In genomic region chr1:6414881-6415280, GRCh38 we compare ENCODE assay signal across 11 cellular contexts. TPM values are rescaled to one million over a fixed set of nuclear protein-coding genes. Genes with fewer than 3 reads are reported as not detected.
DNase-seq lines count a peak whose midpoint lies in the region; ATAC-seq and TF ChIP-seq lines count a peak whose summit lies in the region.
"Had no signal": no experiment of that assay in that cellular context is flagged by ENCODE, and none has a peak within 500 bp of the region (broad histone marks: within the 10 kb centered on the region; RNA-seq: fewer than 3 reads in every experiment).

No MANE protein-coding gene starts in this region.

- H3K4me1 ChIP-seq in KMS-11 (ENCODE audit: low read depth, poor library complexity, severe bottlenecking) (peaks cover 11% of the 10 kb centered on the region), colonic mucosa (peaks cover 17% of the 10 kb centered on the region), trophoblast cell (ENCODE audit: control insufficient read depth in 1 of 2, insufficient read depth in 2 of 2, low read length in 2 of 2) (peaks cover 7 to 24% of the 10 kb centered on the region in 2 experiments)

- H3K9ac ChIP-seq in KMS-11 (no peak overlapping the region), colonic mucosa (ENCODE audit: low read depth in 2 of 2, low read length in 2 of 2) (peak overlapping the region in 1 of 2 donors; percentile 66), trophoblast cell (ENCODE audit: low read length) (no peak overlapping the region)

- WGBS in trophoblast cell (ENCODE audit: extremely low coverage, insufficient coverage, insufficient read length): no CpG with 5 or more reads among the region's 8 CpGs

- no peaks in the 10 kb centered on the region for H3K36me3 Mint-ChIP-seq in naive thymus-derived CD8-positive, alpha-beta T cell
- H3K36me3 Mint-ChIP-seq: CD8-positive, alpha-beta T cell had no signal

- H3K27ac ChIP-seq in KMS-11: no peak overlapping the region
- peak overlapping the region; percentile 6 for H3K27ac ChIP-seq in colonic mucosa
- peak overlapping the region; percentile 63 for H3K27ac ChIP-seq in trophoblast cell (ENCODE audit: low read depth, low read length)
- H3K27ac ChIP-seq: sigmoid colon had no signal

- no peak overlapping the region for H3K4ac ChIP-seq in trophoblast cell (ENCODE audit: low read depth, low read length)

- H4K91ac ChIP-seq in trophoblast cell (ENCODE audit: low read depth, low read length): peak overlapping the region; percentile 63

- intact Hi-C loops in colonic mucosa (cut with DNase I): no loop called here

- H3K27me3 ChIP-seq in KMS-11 (ENCODE audit: insufficient read depth, low read depth): peaks cover 48% of the 10 kb centered on the region
- peaks cover 13% of the 10 kb centered on the region for H3K27me3 ChIP-seq in colonic mucosa
- H3K27me3 ChIP-seq in trophoblast cell (ENCODE audit: insufficient read depth, low read length): peaks cover 22% of the 10 kb centered on the region

- H4K12ac ChIP-seq in trophoblast cell (ENCODE audit: low read depth, low read length): no peak overlapping the region

- ATAC-seq in naive thymus-derived CD8-positive, alpha-beta T cell: no peak

- peaks cover 6 to 9% (median 7%) of the 10 kb centered on the region in 4 donors for H3K4me1 Mint-ChIP-seq in naive thymus-derived CD8-positive, alpha-beta T cell

- no peaks in the 10 kb centered on the region for H3K36me3 ChIP-seq in KMS-11 (ENCODE audit: insufficient read depth)
- H3K36me3 ChIP-seq in colonic mucosa: no peaks in the 10 kb centered on the region
- H3K36me3 ChIP-seq in trophoblast cell (ENCODE audit: control insufficient read depth in 1 of 2, insufficient read depth in 2 of 2, low read length in 2 of 2): no peaks in the 10 kb centered on the region
- H3K36me3 ChIP-seq: sigmoid colon had no signal

- no peak overlapping the region for H3K4me3 Mint-ChIP-seq in naive thymus-derived CD8-positive, alpha-beta T cell
- H3K4me3 Mint-ChIP-seq: activated T-cell treated with anti-CD3 and anti-CD28 coated beads, Interleukin-2, amount 50 U/mL, for 24 hours; CD8-positive, alpha-beta T cell had no signal

- peaks cover 24 to 72% (median 44%) of the 10 kb centered on the region in 5 donors for H3K27me3 Mint-ChIP-seq in naive thymus-derived CD8-positive, alpha-beta T cell

- H3K4me2 ChIP-seq in KMS-11: peak overlapping the region; percentile 86
- H3K4me2 ChIP-seq in trophoblast cell (ENCODE audit: low read length): peak overlapping the region; percentile 22

- H4K8ac ChIP-seq in trophoblast cell (ENCODE audit: low read depth, low read length): peak overlapping the region; percentile 25

- no peak overlapping the region for H2AK5ac ChIP-seq in trophoblast cell (ENCODE audit: low read length)

- peaks cover 8% of the 10 kb centered on the region for H3K79me1 ChIP-seq in trophoblast cell (ENCODE audit: low read length)

- H3K4me3 ChIP-seq in KMS-11 (IDR thresholded peaks at IDR 0.05; ENCODE audit: insufficient read depth, low read depth, low read length) (no peak overlapping the region), colonic mucosa (no peak overlapping the region), trophoblast cell (ENCODE audit: low read depth, low read length) (no peak overlapping the region)
- H3K4me3 ChIP-seq: sigmoid colon had no signal

- POLR2A ChIA-PET in naive thymus-derived CD8-positive, alpha-beta T cell (lab: Charles Lee): interaction anchor here (0.8 kb wide), 1 partner anchor 67 kb away, joined by 3 read pairs; no protein-coding TSS in a partner anchor

- H3K9me3 ChIP-seq in colonic mucosa (no peaks in the 10 kb centered on the region), trophoblast cell (ENCODE audit: insufficient read depth, low read depth, low read length) (peaks cover 6% of the 10 kb centered on the region)
- H3K9me3 ChIP-seq: sigmoid colon had no signal

- no peak overlapping the region for H3K18ac ChIP-seq in trophoblast cell (ENCODE audit: low read length)

- H3K14ac ChIP-seq in trophoblast cell (ENCODE audit: low read length): peak overlapping the region; percentile 31

- H3K23ac ChIP-seq in trophoblast cell (ENCODE audit: low read length): no peak overlapping the region

- H2BK120ac ChIP-seq in trophoblast cell (ENCODE audit: insufficient read depth, low read length, poor library complexity): peak overlapping the region; percentile 28

- peak overlapping the region; percentile 15 for H2BK5ac ChIP-seq in trophoblast cell (ENCODE audit: low read depth, low read length, poor library complexity)

- H3K27ac Mint-ChIP-seq in naive thymus-derived CD8-positive, alpha-beta T cell: no peak overlapping the region
- H3K27ac Mint-ChIP-seq: activated T-cell treated with anti-CD3 and anti-CD28 coated beads, Interleukin-2, amount 50 U/mL, for 24 hours; CD8-positive, alpha-beta T cell had no signal

- H2BK12ac ChIP-seq in trophoblast cell (ENCODE audit: low read length): no peak overlapping the region

- H3K79me2 ChIP-seq in KMS-11 (ENCODE audit: insufficient read depth, low read depth): no peaks in the 10 kb centered on the region
- no peaks in the 10 kb centered on the region for H3K79me2 ChIP-seq in trophoblast cell (ENCODE audit: control insufficient read depth, insufficient read depth, low read length, poor library complexity)

- H3K9me3 Mint-ChIP-seq in naive thymus-derived CD8-positive, alpha-beta T cell: no peaks in the 10 kb centered on the region
- H3K9me3 Mint-ChIP-seq: activated T-cell treated with anti-CD3 and anti-CD28 coated beads, Interleukin-2, amount 50 U/mL, for 24 hours; CD8-positive, alpha-beta T cell had no signal

- no peak for TF ChIP-seq CTCF in KMS-11 (conservative IDR thresholded peaks at IDR 0.05; ENCODE audit: low read depth, low read length)
- no peak for TF ChIP-seq CTCF in colonic mucosa (IDR thresholded peaks at IDR 0.05)

- H2AFZ ChIP-seq in KMS-11 (ENCODE audit: low read depth): peak overlapping the region; percentile 36; the same call in 1 of the 2 replicates
- no peak overlapping the region for H2AFZ ChIP-seq in trophoblast cell (ENCODE audit: insufficient read depth, low read length, poor library complexity)

- DNase-seq in colonic mucosa (peak; percentile 36), trophoblast cell (peak; percentile 95 to 98), NCI-H2196 treated with DMSO at 0.1 percent for 48 hours (lab: John Stamatoyannopoulos, UW; ENCODE audit: unreplicated experiment) (no peak)
- no peak for DNase-seq in naive thymus-derived CD8-positive, alpha-beta T cell
- DNase-seq: left cardiac atrium, sigmoid colon had no signal

- no peaks in the 10 kb centered on the region for H4K20me1 ChIP-seq in KMS-11 (ENCODE audit: insufficient read depth)

RNA-seq across cellular contexts. Expression of gene HES2, which starts 4.8 kb away (rescaled TPM):
- total RNA-seq in colonic mucosa: 10 to 100 TPM; 14.2 to 24.0 TPM
- 33.7 and 41.0 TPM in 2 replicates for polyA plus RNA-seq in trophoblast cell (2013)
- total RNA-seq in naive thymus-derived CD8-positive, alpha-beta T cell: not detected
- polyA plus RNA-seq in naive thymus-derived CD8-positive, alpha-beta T cell: not detected
- total RNA-seq: CD8-positive, alpha-beta T cell; sigmoid colon; temporal lobe had no signal
- polyA plus RNA-seq: neural cell had no signal

RNA-seq across cellular contexts. Expression of gene ESPN, which starts 9.7 kb away (rescaled TPM):
- 10 to 100 TPM; 74.3 to 98.0 TPM for total RNA-seq in colonic mucosa
- polyA plus RNA-seq in trophoblast cell (2013): 5.8 and 6.9 TPM in 2 replicates
- total RNA-seq in naive thymus-derived CD8-positive, alpha-beta T cell: 1 to 10 TPM; 2.3 to 2.4 TPM
- polyA plus RNA-seq in naive thymus-derived CD8-positive, alpha-beta T cell: under 1 TPM; 0.12 to 0.81 (median 0.15) TPM
- polyA plus RNA-seq: neural cell had no signal

RNA-seq across cellular contexts. Expression of gene ACOT7, which starts 21.3 kb away (rescaled TPM):
- total RNA-seq in colonic mucosa: 100 to 1,000 TPM in 1 of 2 donors, 10 to 100 TPM in 1; 48.7 to 125 TPM
- polyA plus RNA-seq in trophoblast cell (2013): 30.7 and 31.4 TPM in 2 replicates
- 1 to 10 TPM; 4.3 to 4.9 TPM for total RNA-seq in naive thymus-derived CD8-positive, alpha-beta T cell
- polyA plus RNA-seq in naive thymus-derived CD8-positive, alpha-beta T cell: 1 to 10 TPM; 5.6 to 9.4 (median 7.8) TPM

RNA-seq across cellular contexts. Expression of gene TNFRSF25, which starts 51.1 kb away (rescaled TPM):
- 10 to 100 TPM; 33.1 to 87.1 TPM for total RNA-seq in colonic mucosa
- 22.6 and 23.0 TPM in 2 replicates for polyA plus RNA-seq in trophoblast cell (2013)
- total RNA-seq in naive thymus-derived CD8-positive, alpha-beta T cell: 100 to 1,000 TPM; 378 to 381 TPM
- polyA plus RNA-seq in naive thymus-derived CD8-positive, alpha-beta T cell: 10 to 100 TPM in 2 of 3 donors, 1 to 10 TPM in 1; 7.2 to 28.7 (median 10.6) TPM

Comparison
In these comparisons a context has a peak if more than half of its experiments do, and no peak if none do; other contexts are left out.
1. DNase-seq: peak in colonic mucosa (single experiment) and trophoblast cell (2 of 2); none in naive thymus-derived CD8-positive, alpha-beta T cell (0 of 10) and NCI-H2196 treated with DMSO at 0.1 percent for 48 hours (single experiment).
2. RNA of gene HES2, which starts 4.8 kb away (total RNA-seq): 14.2 to 24.0 TPM in colonic mucosa; not detected in naive thymus-derived CD8-positive, alpha-beta T cell; every median in the first group is over 10 times any median in the second.
3. RNA of gene ESPN, which starts 9.7 kb away (total RNA-seq): 74.3 to 98.0 TPM in colonic mucosa; 2.3 to 2.4 TPM in naive thymus-derived CD8-positive, alpha-beta T cell; every median in the first group is over 10 times any median in the second.
4. RNA of gene ACOT7, which starts 21.3 kb away (total RNA-seq): 48.7 to 125 TPM in colonic mucosa; 4.3 to 4.9 TPM in naive thymus-derived CD8-positive, alpha-beta T cell; every median in the first group is over 4 times any median in the second.